1 cellular context compared by ENCODE assay signal in genomic region chr9:121545875-121546423, GRCh38.
TF ChIP-seq lines count a peak whose summit lies in the region.

No MANE protein-coding gene starts in this region.

TF ChIP-seq in HEK293, 187 proteins besides CTCF, POLR2A, EP300 and RAD21 (continued from another document):
- TF ChIP-seq ZNF398 (tag by site-specific recombination; IDR thresholded peaks at IDR 0.05) (no peak), ZFP3 (tag by site-specific recombination; IDR thresholded peaks at IDR 0.05; ENCODE audit: low read depth) (no peak), ZNF223 (tag by site-specific recombination; IDR thresholded peaks at IDR 0.05) (no peak), ZNF555 (tag by site-specific recombination; conservative IDR thresholded peaks at IDR 0.05) (no peak), HOXD13 (CRISPR knock-in tag; IDR thresholded peaks at IDR 0.05; ENCODE audit: borderline replicate concordance) (no peak), ZNF830 (tag by site-specific recombination; IDR thresholded peaks at IDR 0.05; ENCODE audit: low read depth) (no peak), SETDB1 (IDR thresholded peaks at IDR 0.05; ENCODE audit: insufficient read length, low read length) (no peak), ZBTB17 (tag by site-specific recombination; IDR thresholded peaks at IDR 0.05) (peak; percentile 28; the same call in 1 of the 2 replicates), ZNF623 (tag by site-specific recombination; IDR thresholded peaks at IDR 0.05) (no peak), ZNF248 (tag by site-specific recombination; IDR thresholded peaks at IDR 0.05) (no peak), PRDM1 (tag by site-specific recombination; IDR thresholded peaks at IDR 0.05) (no peak), ZIC2 (tag by site-specific recombination; IDR thresholded peaks at IDR 0.05) (peak; percentile 78), ZNF2 (tag by site-specific recombination; IDR thresholded peaks at IDR 0.05) (no peak), PBX3 (CRISPR knock-in tag; IDR thresholded peaks at IDR 0.05) (0 out of 2 replicates have a peak, but pooled peaks have one; percentile 44), KLF9 (tag by site-specific recombination; IDR thresholded peaks at IDR 0.05; ENCODE audit: low read depth) (no peak; the same call in 1 of the 2 replicates), ZNF214 (tag by site-specific recombination; IDR thresholded peaks at IDR 0.05; ENCODE audit: borderline replicate concordance) (no peak), MZF1 (tag by site-specific recombination; IDR thresholded peaks at IDR 0.05; ENCODE audit: borderline replicate concordance) (no peak), ZNF335 (tag by site-specific recombination; conservative IDR thresholded peaks at IDR 0.05) (peak; percentile 83), ZNF654 (tag by site-specific recombination; IDR thresholded peaks at IDR 0.05; ENCODE audit: low read depth) (peak; percentile 76), ZNF600 (tag by site-specific recombination; IDR thresholded peaks at IDR 0.05) (0 out of 2 replicates have a peak, but pooled peaks have one; percentile 18), ZNF529 (tag by site-specific recombination; IDR thresholded peaks at IDR 0.05; ENCODE audit: insufficient replicate concordance) (no peak), ZEB2 (tag by site-specific recombination; IDR thresholded peaks at IDR 0.05) (0 out of 2 replicates have a peak, but pooled peaks have one; percentile 33), HOXA7 (CRISPR knock-in tag; IDR thresholded peaks at IDR 0.05; ENCODE audit: borderline replicate concordance) (no peak), ZBTB48 (tag by site-specific recombination; IDR thresholded peaks at IDR 0.05) (peak; percentile 94)
